18 cellular contexts compared by ENCODE assay signal in genomic region chr10:11249134-11249533, GRCh38.
A peak's percentile ranks its signal among the peaks of the same experiment; 100 is the strongest.
DNase-seq lines count a peak whose midpoint lies in the region; ATAC-seq and TF ChIP-seq lines count a peak whose summit lies in the region.
"Had no signal": no experiment of that assay in that cellular context is flagged by ENCODE, and none has a peak within 500 bp of the region (broad histone marks: within the 10 kb centered on the region; RNA-seq: fewer than 3 reads in every experiment).

No MANE protein-coding gene starts in this region.

- CTCF ChIA-PET in CD4-positive, alpha-beta T cell (lab: Charles Lee) = interaction anchor here (1.5 kb wide), 1 partner anchor 14 kb away, joined by 3 read pairs; no protein-coding TSS in a partner anchor

- H4K20me1 ChIP-seq in GM23338 (replicated peaks; ENCODE audit: insufficient read depth) = no peaks in the 10 kb centered on the region; the same call in 1 of the 2 replicates

- H3K4me1 Mint-ChIP-seq in CD4-positive, alpha-beta T cell (ENCODE audit: low read depth) = peaks cover 44% of the 10 kb centered on the region
- H3K4me1 Mint-ChIP-seq in GM23338 (peaks cover 12% of the 10 kb centered on the region), progenitor cell of endocrine pancreas (ENCODE audit: low read depth) (no peaks in the 10 kb centered on the region)
- peaks cover 33% of the 10 kb centered on the region for H3K4me1 Mint-ChIP-seq in activated naive CD8-positive, alpha-beta T cell treated with anti-CD3 and anti-CD28 coated beads, Interleukin-2, amount 50 U/mL, for 24 hours
- peaks cover 18 to 40% (median 34%) of the 10 kb centered on the region in 4 donors for H3K4me1 Mint-ChIP-seq in naive thymus-derived CD8-positive, alpha-beta T cell

- H3K27ac Mint-ChIP-seq in CD4-positive, alpha-beta T cell = peak overlapping the region; percentile 52
- H3K27ac Mint-ChIP-seq in GM23338 (peak overlapping the region; percentile 1; the same call in 1 of the 2 replicates), progenitor cell of endocrine pancreas (no peak overlapping the region)
- peak overlapping the region; percentile 4 for H3K27ac Mint-ChIP-seq in activated naive CD8-positive, alpha-beta T cell treated with anti-CD3 and anti-CD28 coated beads, Interleukin-2, amount 50 U/mL, for 24 hours
- peak overlapping the region in 7 of 10 donors; percentile 1 to 74 (median 47) for H3K27ac Mint-ChIP-seq in naive thymus-derived CD8-positive, alpha-beta T cell

- H3K9me3 ChIP-seq in CD4-positive, alpha-beta T cell (ENCODE audit: control insufficient read depth, low read length) = no peaks in the 10 kb centered on the region
- H3K9me3 ChIP-seq: left lung, pancreas, uterus had no signal

- peaks cover 47% of the 10 kb centered on the region for H3K36me3 Mint-ChIP-seq in CD4-positive, alpha-beta T cell (ENCODE audit: low read depth)
- H3K36me3 Mint-ChIP-seq in GM23338 (ENCODE audit: low read depth) (no peaks in the 10 kb centered on the region), progenitor cell of endocrine pancreas (ENCODE audit: insufficient read depth) (no peaks in the 10 kb centered on the region)
- H3K36me3 Mint-ChIP-seq in activated naive CD8-positive, alpha-beta T cell treated with anti-CD3 and anti-CD28 coated beads, Interleukin-2, amount 50 U/mL, for 24 hours (ENCODE audit: low read depth) = peaks cover 33% of the 10 kb centered on the region
- peaks cover 0 to 51% (median 2%) of the 10 kb centered on the region in 3 donors for H3K36me3 Mint-ChIP-seq in naive thymus-derived CD8-positive, alpha-beta T cell

- H3F3A ChIP-seq in GM23338 (replicated peaks; ENCODE audit: low read depth) = no peaks in the 10 kb centered on the region

- no peaks in the 10 kb centered on the region for H3K9me2 ChIP-seq in GM23338 (ENCODE audit: insufficient read depth)

- H3K4me3 Mint-ChIP-seq in CD4-positive, alpha-beta T cell = no peak overlapping the region
- H3K4me3 Mint-ChIP-seq in GM23338 (0 out of 3 replicates have a peak overlapping the region, but pooled peaks have one; percentile 3), progenitor cell of endocrine pancreas (ENCODE audit: low read depth) (no peak overlapping the region)
- no peak overlapping the region for H3K4me3 Mint-ChIP-seq in activated naive CD8-positive, alpha-beta T cell treated with anti-CD3 and anti-CD28 coated beads, Interleukin-2, amount 50 U/mL, for 24 hours
- H3K4me3 Mint-ChIP-seq in naive thymus-derived CD8-positive, alpha-beta T cell = peak overlapping the region in 1 of 10 donors; percentile 16

- no peak overlapping the region for H3K4me3 ChIP-seq in GM23338
- H3K4me3 ChIP-seq: left lung, pancreas, SK-N-MC, skin epidermis, uterus had no signal

- H3K27ac ChIP-seq in CD4-positive, alpha-beta T cell (ENCODE audit: low read depth, low read length) = no peak overlapping the region
- no peak overlapping the region for H3K27ac ChIP-seq in GM23338 (ENCODE audit: low read depth)
- H3K27ac ChIP-seq: left lung, pancreas, SK-N-MC, skin epidermis, uterus had no signal

- no peaks in the 10 kb centered on the region for H3K79me2 ChIP-seq in GM23338 (replicated peaks; ENCODE audit: insufficient read depth)

- POLR2A ChIA-PET in CD4-positive, alpha-beta T cell (lab: Charles Lee) = interaction anchor here (1.1 kb wide), 1 partner anchor 23 kb away, joined by 3 read pairs; no protein-coding TSS in a partner anchor
- POLR2A ChIA-PET in naive thymus-derived CD8-positive, alpha-beta T cell (lab: Charles Lee) = no interaction called here

- DNase-seq in CD4-positive, alpha-beta T cell = no peak
- DNase-seq in GM23338 (ENCODE audit: low spot score) (peak; percentile 19), NCI-H128 (lab: John Stamatoyannopoulos, UW; ENCODE audit: unreplicated experiment) (no peak), progenitor cell of endocrine pancreas (ENCODE audit: low spot score, unreplicated experiment) (no peak)
- no peak for DNase-seq in activated naive CD8-positive, alpha-beta T cell treated with anti-CD3 and anti-CD28 coated beads, Interleukin-2, amount 50 U/mL, for 24 hours
- DNase-seq in naive thymus-derived CD8-positive, alpha-beta T cell = no peak
- no peak for DNase-seq in activated CD4-positive, alpha-beta T cell treated with anti-CD3 and anti-CD28 coated beads for 4 hours
- DNase-seq: activated CD4-positive, CD25-positive, alpha-beta regulatory T cell treated with anti-CD3 and anti-CD28 coated beads, Interleukin-2, amount 50 U/mL, for 72 hours; activated naive CD4-positive, alpha-beta T cell treated with anti-CD3 and anti-CD28 coated beads, Interleukin-2, amount 50 U/mL, for 16 hours; left lung; NCI-H1417; pancreas; stimulated activated CD4-positive, alpha-beta T cell treated with anti-CD3 and anti-CD28 coated beads, Interleukin-4, amount 100 ng/mL, for 1 hour; T1000; uterus had no signal

- intact Hi-C loops in CD4-positive, alpha-beta T cell (cut with DNase I, micrococcal nuclease) = no loop called here

- H3K4me2 ChIP-seq in GM23338 = peak overlapping the region; percentile 54

- no peaks in the 10 kb centered on the region for H3K27me3 ChIP-seq in CD4-positive, alpha-beta T cell (ENCODE audit: control insufficient read depth, insufficient read depth, low read length)
- H3K27me3 ChIP-seq in GM23338 (ENCODE audit: insufficient read depth) = no peaks in the 10 kb centered on the region
- H3K27me3 ChIP-seq: left lung, pancreas, uterus had no signal

- no peak for TF ChIP-seq CTCF in CD4-positive, alpha-beta T cell (IDR thresholded peaks at IDR 0.05)
- no peak for TF ChIP-seq CTCF in GM23338 (conservative IDR thresholded peaks at IDR 0.05; ENCODE audit: low read depth in 2 of 2)
- no peak for TF ChIP-seq CTCF in progenitor cell of endocrine pancreas (IDR thresholded peaks at IDR 0.05; ENCODE audit: unreplicated experiment)

- H2AFZ ChIP-seq in GM23338 = no peak overlapping the region

- peaks cover 14% of the 10 kb centered on the region for H3K4me1 ChIP-seq in GM23338 (ENCODE audit: insufficient read depth)
- H3K4me1 ChIP-seq: pancreas, uterus had no signal

- no peaks in the 10 kb centered on the region for H3K9me3 Mint-ChIP-seq in CD4-positive, alpha-beta T cell
- H3K9me3 Mint-ChIP-seq in GM23338 (no peaks in the 10 kb centered on the region), progenitor cell of endocrine pancreas (ENCODE audit: low read depth) (no peaks in the 10 kb centered on the region)
- H3K9me3 Mint-ChIP-seq in activated naive CD8-positive, alpha-beta T cell treated with anti-CD3 and anti-CD28 coated beads, Interleukin-2, amount 50 U/mL, for 24 hours = no peaks in the 10 kb centered on the region
- no peaks in the 10 kb centered on the region for H3K9me3 Mint-ChIP-seq in naive thymus-derived CD8-positive, alpha-beta T cell

- H3K27me3 Mint-ChIP-seq in CD4-positive, alpha-beta T cell = no peaks in the 10 kb centered on the region
- H3K27me3 Mint-ChIP-seq in GM23338 (ENCODE audit: insufficient read depth, low read depth, poor library complexity) = no peaks in the 10 kb centered on the region
- no peaks in the 10 kb centered on the region for H3K27me3 Mint-ChIP-seq in activated naive CD8-positive, alpha-beta T cell treated with anti-CD3 and anti-CD28 coated beads, Interleukin-2, amount 50 U/mL, for 24 hours
- H3K27me3 Mint-ChIP-seq in naive thymus-derived CD8-positive, alpha-beta T cell = no peaks in the 10 kb centered on the region
- peaks cover 4% of the 10 kb centered on the region for H3K27me3 Mint-ChIP-seq in progenitor cell of endocrine pancreas

- H3K36me3 ChIP-seq in GM23338 (ENCODE audit: insufficient read depth) = no peaks in the 10 kb centered on the region
- H3K36me3 ChIP-seq: pancreas, uterus had no signal

- ATAC-seq in CD4-positive, alpha-beta T cell (ENCODE audit: poor library complexity) = no peak
- peak; percentile 67 for ATAC-seq in GM23338
- ATAC-seq in activated naive CD8-positive, alpha-beta T cell treated with anti-CD3 and anti-CD28 coated beads, Interleukin-2, amount 50 U/mL, for 24 hours = no peak
- ATAC-seq in naive thymus-derived CD8-positive, alpha-beta T cell = no peak
- ATAC-seq: esophagus mucosa, left lung, pancreas had no signal

TF ChIP-seq in GM23338, 12 proteins besides CTCF, POLR2A, EP300 and RAD21 (continues in another document):
- TF ChIP-seq POLR2AphosphoS5 (IDR thresholded peaks at IDR 0.05; ENCODE audit: low read depth) (no peak), ZNF331 (CRISPR knock-in tag; IDR thresholded peaks at IDR 0.05; ENCODE audit: low read depth) (no peak), ETS1 (IDR thresholded peaks at IDR 0.05) (no peak), JUNB (IDR thresholded peaks at IDR 0.05; ENCODE audit: unreplicated experiment) (no peak), EZH2 (IDR thresholded peaks at IDR 0.05; ENCODE audit: low read depth, unreplicated experiment) (no peak), NANOG (IDR thresholded peaks at IDR 0.05; ENCODE audit: borderline replicate concordance) (no peak)
